25 cellular contexts compared by ENCODE assay signal in genomic region chr10:69073025-69073424, GRCh38. TPM values are rescaled to one million over a fixed set of nuclear protein-coding genes. Genes with fewer than 3 reads are reported as not detected.
DNase-seq lines count a peak whose midpoint lies in the region; ATAC-seq and TF ChIP-seq lines count a peak whose summit lies in the region.
"Had no signal": no experiment of that assay in that cellular context is flagged by ENCODE, and none has a peak within 500 bp of the region (broad histone marks: within the 10 kb centered on the region; RNA-seq: fewer than 3 reads in every experiment).

No MANE protein-coding gene starts in this region.

- H3K27ac ChIP-seq in mesenchymal stem cell (ENCODE audit: low read length, poor library complexity, severe bottlenecking) = no peak overlapping the region
- H3K27ac ChIP-seq: adrenal gland, coronary artery, PC-9, SJCRH30, thoracic aorta had no signal

- H3K79me1 ChIP-seq in mesenchymal stem cell (replicated peaks; ENCODE audit: low read length, poor library complexity, severe bottlenecking) = no peaks in the 10 kb centered on the region

- peaks cover 0 to 1% (median 0%) of the 10 kb centered on the region in 3 donors for H3K27me3 Mint-ChIP-seq in CD14-positive monocyte (ENCODE audit: low read depth in 3 of 3)

- H2BK5ac ChIP-seq in mesenchymal stem cell (ENCODE audit: low read depth, low read length, poor library complexity, severe bottlenecking) = no peak overlapping the region

- no peak overlapping the region for H2AFZ ChIP-seq in mesenchymal stem cell (ENCODE audit: low read depth, low read length)
- H2AFZ ChIP-seq: PC-9 had no signal

- H3K23ac ChIP-seq in mesenchymal stem cell (ENCODE audit: low read length in 2 of 2) = no peak overlapping the region

- H3K14ac ChIP-seq in mesenchymal stem cell (ENCODE audit: low read length in 2 of 2) = no peak overlapping the region

- H3K36me3 ChIP-seq in mesenchymal stem cell (ENCODE audit: control insufficient read depth in 1 of 2, insufficient read depth in 2 of 2, low read depth in 1 of 2, low read length in 2 of 2) = no peaks in the 10 kb centered on the region
- H3K36me3 ChIP-seq: adrenal gland, MG63, SJCRH30, thoracic aorta had no signal

- no peaks in the 10 kb centered on the region for H3K9me3 Mint-ChIP-seq in CD14-positive monocyte
- H3K9me3 Mint-ChIP-seq: CD8-positive, alpha-beta memory T cell; IgD-negative memory B cell; nephron progenitor cell had no signal

- no peak overlapping the region for H2AK5ac ChIP-seq in mesenchymal stem cell (ENCODE audit: low read length, severe bottlenecking)

- H2BK120ac ChIP-seq in mesenchymal stem cell (ENCODE audit: low read depth, low read length) = no peak overlapping the region

- H3K4me3 Mint-ChIP-seq in CD14-positive monocyte = peak overlapping the region; percentile 50 to 51
- H3K4me3 Mint-ChIP-seq: CD8-positive, alpha-beta memory T cell; IgD-negative memory B cell; nephron progenitor cell had no signal

- DNase-seq in CD14-positive monocyte (ENCODE audit: low spot score) (no peak), Kasumi-1 (lab: John Stamatoyannopoulos, UW) (peak; percentile 26 to 31), SKM-1 (lab: John Stamatoyannopoulos, UW; ENCODE audit: unreplicated experiment) (peak; percentile 93), mesenchymal stem cell (no peak), dermis blood vessel endothelial cell (no peak), glomerular visceral epithelial cell (ENCODE audit: extremely low spot score) (no peak), NCI-H1694 (lab: John Stamatoyannopoulos, UW) (no peak)
- DNase-seq: activated CD4-positive, alpha-beta T cell treated with anti-CD3 and anti-CD28 coated beads, Interleukin-2, amount 50 U/mL, for 48 hours; adrenal gland; CD8-positive, alpha-beta memory T cell; DMS153; glutamatergic neuron; HCEC 1CT; MG63; midbrain; NCI-H748 treated with DMSO at 0.1 percent for 48 hours; nephron progenitor cell; PC-9; SJCRH30; small intestine; stimulated activated naive CD4-positive, alpha-beta T cell had no signal

- H3K4me1 ChIP-seq in mesenchymal stem cell (ENCODE audit: control insufficient read depth, insufficient read depth, low read depth, low read length) = peaks cover 4% of the 10 kb centered on the region
- H3K4me1 ChIP-seq: adrenal gland had no signal

- H3K9ac ChIP-seq in mesenchymal stem cell (ENCODE audit: low read length) = no peak overlapping the region

- no peaks in the 10 kb centered on the region for H3K9me3 ChIP-seq in mesenchymal stem cell (ENCODE audit: control insufficient read depth, low read length)
- H3K9me3 ChIP-seq: adrenal gland, MG63, SJCRH30, thoracic aorta had no signal

- H3K4me1 Mint-ChIP-seq in CD14-positive monocyte = peaks cover 66% of the 10 kb centered on the region
- H3K4me1 Mint-ChIP-seq: nephron progenitor cell had no signal

- peak overlapping the region; percentile 86 to 94 (median 88) for H3K27ac Mint-ChIP-seq in CD14-positive monocyte
- H3K27ac Mint-ChIP-seq: nephron progenitor cell had no signal

- H3K4me2 ChIP-seq in mesenchymal stem cell (ENCODE audit: low read length, poor library complexity, severe bottlenecking) = no peak overlapping the region
- H3K4me2 ChIP-seq: PC-9 had no signal

- peak overlapping the region; percentile 72 for H4K91ac ChIP-seq in mesenchymal stem cell (ENCODE audit: low read length)

- no peaks in the 10 kb centered on the region for H3K36me3 Mint-ChIP-seq in CD14-positive monocyte
- H3K36me3 Mint-ChIP-seq: CD8-positive, alpha-beta memory T cell; IgD-negative memory B cell had no signal

- intact Hi-C loops in CD14-positive monocyte (cut with micrococcal nuclease) = no loop called here

- no peak overlapping the region for H4K8ac ChIP-seq in mesenchymal stem cell (ENCODE audit: low read length)

- no peak overlapping the region for H2BK12ac ChIP-seq in mesenchymal stem cell (ENCODE audit: low read length in 2 of 2)

- TF ChIP-seq CTCF in CD14-positive monocyte (IDR thresholded peaks at IDR 0.05) = no peak

- no peaks in the 10 kb centered on the region for H3K27me3 ChIP-seq in mesenchymal stem cell (ENCODE audit: control insufficient read depth in 1 of 2, insufficient read depth in 1 of 2, low read length in 2 of 2)
- H3K27me3 ChIP-seq: adrenal gland, MG63, SJCRH30 had no signal

- no peak for ATAC-seq in GM18873 (IDR thresholded peaks at IDR 0.05; ENCODE audit: low FRiP score, unreplicated experiment)

- H3K4me3 ChIP-seq in mesenchymal stem cell (ENCODE audit: insufficient read depth in 1 of 2, low read depth in 1 of 2, low read length in 2 of 2) = no peak overlapping the region
- H3K4me3 ChIP-seq: adrenal gland, coronary artery, MG63, PC-9, SJCRH30, thoracic aorta had no signal

- no peak overlapping the region for H3K4ac ChIP-seq in mesenchymal stem cell (ENCODE audit: low read depth in 1 of 2, low read length in 2 of 2)

- no peak overlapping the region for H3K18ac ChIP-seq in mesenchymal stem cell (ENCODE audit: low read depth in 1 of 2, low read length in 2 of 2)

- no peak overlapping the region for H2BK15ac ChIP-seq in mesenchymal stem cell (ENCODE audit: low read depth, poor library complexity, severe bottlenecking)

- WGBS in mesenchymal stem cell = 70% methylated on average over 6 of the region's 6 CpGs

RNA-seq across cellular contexts. Expression of gene SRGN, which starts 14.9 kb away (rescaled TPM):
- 1,000 to 10,000 TPM; 1,724 to 1,859 TPM for polyA plus RNA-seq in CD14-positive monocyte
- 1.1 TPM for polyA plus RNA-seq in mesenchymal stem cell (2013, experiment 1 of 2)
- polyA plus RNA-seq in mesenchymal stem cell (2013, experiment 2 of 2) = 1.1 TPM
- total RNA-seq in dermis blood vessel endothelial cell = 495 and 622 TPM in 2 replicates

RNA-seq across cellular contexts. Expression of gene VPS26A, which starts 51.0 kb away (rescaled TPM):
- polyA plus RNA-seq in CD14-positive monocyte = 10 to 100 TPM; 42.1 to 58.3 TPM
- 60.4 TPM for polyA plus RNA-seq in mesenchymal stem cell (2013, experiment 1 of 2)
- 65.4 TPM for polyA plus RNA-seq in mesenchymal stem cell (2013, experiment 2 of 2)
- total RNA-seq in dermis blood vessel endothelial cell = 34.5 and 56.8 TPM in 2 replicates

Comparison
In these comparisons a context has a peak if more than half of its experiments do, and no peak if none do; other contexts are left out.
1. DNase-seq: peak in Kasumi-1 (2 of 2) and SKM-1 (single experiment); none in CD14-positive monocyte (single experiment), mesenchymal stem cell (single experiment), dermis blood vessel endothelial cell (single experiment), glomerular visceral epithelial cell (single experiment) and NCI-H1694 (single experiment).